Comparison of ENCODE assay signal across 15 cellular contexts in genomic region chr7:106569500-106569929, GRCh38.
A peak's percentile ranks its signal among the peaks of the same experiment; 100 is the strongest.
DNase-seq lines count a peak whose midpoint lies in the region; ATAC-seq, FAIRE-seq and TF ChIP-seq lines count a peak whose summit lies in the region.
"Had no signal": no experiment of that assay in that cellular context is flagged by ENCODE, and none has a peak within 500 bp of the region (broad histone marks: within the 10 kb centered on the region; RNA-seq: fewer than 3 reads in every experiment).

No MANE protein-coding gene starts in this region.

- peak overlapping the region; percentile 16 for H3K27ac Mint-ChIP-seq in stimulated activated naive CD8-positive, alpha-beta T cell treated with anti-CD3 and anti-CD28 coated beads, Interleukin-15, Interleukin-2, amounts not matched to agents 100 ng/mL and 50 ng/mL, for 24 hours
- no peak overlapping the region for H3K27ac Mint-ChIP-seq in activated CD8-positive, alpha-beta memory T cell treated with anti-CD3 and anti-CD28 coated beads, Interleukin-2, amount 10 ng/mL, durations not matched to agents 7 days and 5 days

- no peaks in the 10 kb centered on the region; the same call in 1 of the 2 replicates for H3K9me2 ChIP-seq in PC-9 (ENCODE audit: insufficient read depth)

- peak overlapping the region; percentile 63; the same call in 1 of the 2 replicates for H3K4me2 ChIP-seq in PC-9

- DNase-seq in stimulated activated naive CD8-positive, alpha-beta T cell treated with anti-CD3 and anti-CD28 coated beads, Interleukin-15, Interleukin-2, amounts not matched to agents 100 U/mL and 50 U/mL, for 24 hours: no peak
- no peak for DNase-seq in PC-9
- no peak for DNase-seq in foreskin keratinocyte
- DNase-seq in NCI-H1694 (lab: John Stamatoyannopoulos, UW): no peak
- DNase-seq in activated CD8-positive, alpha-beta memory T cell treated with anti-CD3 and anti-CD28 coated beads, Interleukin-2, amount 10 ng/mL, durations not matched to agents 7 days and 5 days: no peak
- DNase-seq in H54 (ENCODE audit: insufficient read length, low spot score): no peak
- DNase-seq: activated effector memory CD4-positive, alpha-beta T cell treated with anti-CD3 and anti-CD28 coated beads, Interleukin-2, amount 50 U/mL, for 16 hours; GF-D8; hippocampal formation; Kasumi-1; stimulated activated naive CD4-positive, alpha-beta T cell had no signal

- H3K4me1 Mint-ChIP-seq in stimulated activated naive CD8-positive, alpha-beta T cell treated with anti-CD3 and anti-CD28 coated beads, Interleukin-15, Interleukin-2, amounts not matched to agents 100 ng/mL and 50 ng/mL, for 24 hours (ENCODE audit: low read depth): peaks cover 13% of the 10 kb centered on the region
- peaks cover 7% of the 10 kb centered on the region for H3K4me1 Mint-ChIP-seq in activated CD8-positive, alpha-beta memory T cell treated with anti-CD3 and anti-CD28 coated beads, Interleukin-2, amount 10 ng/mL, durations not matched to agents 7 days and 5 days

- CTCF ChIA-PET in PC-9 (lab: Charles Lee): interaction anchor here (1.3 kb wide), 1 partner anchor 88 kb away, joined by 4 read pairs; no protein-coding TSS in a partner anchor
- CTCF ChIA-PET in activated CD8-positive, alpha-beta memory T cell treated with anti-CD3 and anti-CD28 coated beads, Interleukin-2, amount 10 ng/mL, durations not matched to agents 7 days and 5 days (lab: Charles Lee): no interaction called here

- H3K4me1 ChIP-seq in PC-9 (replicated peaks; ENCODE audit: insufficient read depth) (peaks cover 30% of the 10 kb centered on the region), foreskin keratinocyte (peaks cover 13% of the 10 kb centered on the region)

- TF ChIP-seq POLR2A in H54 (IDR thresholded peaks at IDR 0.05; ENCODE audit: low read depth, low read length): no peak

- H3K79me2 ChIP-seq in PC-9 (ENCODE audit: low read depth): no peaks in the 10 kb centered on the region

- H3K27ac ChIP-seq in PC-9 (peak overlapping the region; percentile 99), foreskin keratinocyte (peak overlapping the region; percentile 27)
- H3K27ac ChIP-seq: vagina had no signal

- POLR2A ChIA-PET in PC-9 (lab: Charles Lee; ENCODE audit: unreplicated experiment): no interaction called here

- no peaks in the 10 kb centered on the region for H3K36me3 ChIP-seq in PC-9 (ENCODE audit: low read depth)
- H3K36me3 ChIP-seq: vagina had no signal

- peaks cover 19% of the 10 kb centered on the region for H3F3A ChIP-seq in PC-9 (ENCODE audit: insufficient read depth, low read depth)

- H3K4me3 Mint-ChIP-seq in stimulated activated naive CD8-positive, alpha-beta T cell treated with anti-CD3 and anti-CD28 coated beads, Interleukin-15, Interleukin-2, amounts not matched to agents 100 ng/mL and 50 ng/mL, for 24 hours: no peak overlapping the region
- no peak overlapping the region for H3K4me3 Mint-ChIP-seq in activated CD8-positive, alpha-beta memory T cell treated with anti-CD3 and anti-CD28 coated beads, Interleukin-2, amount 10 ng/mL, durations not matched to agents 7 days and 5 days

- H2AFZ ChIP-seq in PC-9: peak overlapping the region; percentile 57

- no peak for FAIRE-seq in H54 (lab: Jason Lieb, UNC)
- FAIRE-seq: TTC549 had no signal

- no peaks in the 10 kb centered on the region for H3K9me3 Mint-ChIP-seq in stimulated activated naive CD8-positive, alpha-beta T cell treated with anti-CD3 and anti-CD28 coated beads, Interleukin-15, Interleukin-2, amounts not matched to agents 100 ng/mL and 50 ng/mL, for 24 hours
- H3K9me3 Mint-ChIP-seq in activated CD8-positive, alpha-beta memory T cell treated with anti-CD3 and anti-CD28 coated beads, Interleukin-2, amount 10 ng/mL, durations not matched to agents 7 days and 5 days (ENCODE audit: low read depth): peaks cover 8% of the 10 kb centered on the region

- no peaks in the 10 kb centered on the region for H4K20me1 ChIP-seq in PC-9 (ENCODE audit: insufficient read depth)

- BruUV-seq in PC-9 (replicated peaks; lab: Mats Ljungman, UMichigan): no TSS peak

- no peak overlapping the region; the same call in 1 of the 2 replicates for H3K4me3 ChIP-seq in PC-9
- H3K4me3 ChIP-seq: vagina had no signal

- ATAC-seq in stimulated activated naive CD8-positive, alpha-beta T cell treated with anti-CD3 and anti-CD28 coated beads, Interleukin-15, Interleukin-2, amounts not matched to agents 100 U/mL and 50 U/mL, for 24 hours: no peak
- ATAC-seq in foreskin keratinocyte: no peak
- ATAC-seq in activated CD8-positive, alpha-beta memory T cell treated with anti-CD3 and anti-CD28 coated beads, Interleukin-2, amount 10 ng/mL, durations not matched to agents 7 days and 5 days: no peak
- no peak for ATAC-seq in GM19324 (IDR thresholded peaks at IDR 0.05; ENCODE audit: low FRiP score, unreplicated experiment)

- H3K27me3 Mint-ChIP-seq in stimulated activated naive CD8-positive, alpha-beta T cell treated with anti-CD3 and anti-CD28 coated beads, Interleukin-15, Interleukin-2, amounts not matched to agents 100 ng/mL and 50 ng/mL, for 24 hours: peaks cover 14% of the 10 kb centered on the region
- H3K27me3 Mint-ChIP-seq in activated CD8-positive, alpha-beta memory T cell treated with anti-CD3 and anti-CD28 coated beads, Interleukin-2, amount 10 ng/mL, durations not matched to agents 7 days and 5 days: no peaks in the 10 kb centered on the region

- no peaks in the 10 kb centered on the region; the same call in 1 of the 2 replicates for H3K9me3 ChIP-seq in PC-9 (ENCODE audit: insufficient read depth, low read depth)
- H3K9me3 ChIP-seq: vagina had no signal

- H3K36me3 Mint-ChIP-seq in stimulated activated naive CD8-positive, alpha-beta T cell treated with anti-CD3 and anti-CD28 coated beads, Interleukin-15, Interleukin-2, amounts not matched to agents 100 ng/mL and 50 ng/mL, for 24 hours (ENCODE audit: low read depth): no peaks in the 10 kb centered on the region
- peaks cover 3% of the 10 kb centered on the region for H3K36me3 Mint-ChIP-seq in activated CD8-positive, alpha-beta memory T cell treated with anti-CD3 and anti-CD28 coated beads, Interleukin-2, amount 10 ng/mL, durations not matched to agents 7 days and 5 days

- TF ChIP-seq CTCF in PC-9 (conservative IDR thresholded peaks at IDR 0.05) (no peak), foreskin keratinocyte (conservative IDR thresholded peaks at IDR 0.05) (no peak)

- no peaks in the 10 kb centered on the region for H3K27me3 ChIP-seq in PC-9 (ENCODE audit: insufficient read depth, low read depth)
- H3K27me3 ChIP-seq in foreskin keratinocyte: no peaks in the 10 kb centered on the region
- H3K27me3 ChIP-seq: vagina had no signal

- intact Hi-C loops in PC-9 (cut with micrococcal nuclease; ENCODE audit: unreplicated experiment): loop anchor here (2.0 kb wide), 1 partner anchor 27 kb away; no protein-coding TSS in a partner anchor
